In the genomic region with DNA sequence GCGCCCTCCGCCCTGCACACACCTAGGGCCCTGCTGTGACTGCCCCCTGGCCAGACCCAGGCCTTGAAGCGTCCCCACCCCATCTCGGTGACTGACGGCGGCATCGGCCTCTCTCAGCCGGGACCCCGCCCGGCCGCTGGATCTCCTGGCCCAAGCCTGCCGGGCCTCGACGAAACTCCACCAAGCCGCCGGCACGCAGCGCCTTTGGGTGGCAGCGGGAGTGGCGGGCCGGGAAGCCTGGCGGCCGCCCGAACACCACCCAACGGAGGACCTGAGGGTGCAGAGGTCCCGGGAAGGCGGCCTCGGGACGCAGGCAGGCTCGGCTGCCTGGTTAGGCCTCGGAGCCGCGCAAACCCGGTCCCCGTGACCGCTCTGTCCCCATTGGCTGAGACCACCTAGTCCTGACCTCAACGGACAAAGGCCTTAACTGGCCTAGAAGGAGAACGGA, we compare ENCODE assay signal across 26 cellular contexts. TPM values are rescaled to one million over a fixed set of nuclear protein-coding genes. Genes with fewer than 3 reads are reported as not detected.
DNase-seq lines count a peak whose midpoint lies in the region; ATAC-seq, FAIRE-seq and TF ChIP-seq lines count a peak whose summit lies in the region.
"Had no signal": no experiment of that assay in that cellular context is flagged by ENCODE, and none has a peak within 500 bp of the region (broad histone marks: within the 10 kb centered on the region; RNA-seq: fewer than 3 reads in every experiment).

No MANE protein-coding gene starts in this region.

- dilution Hi-C loops in endothelial cell of umbilical vein (cut with MboI; ENCODE audit: extremely low pct_ligation_motif_present, low sequenced_read_pairs), result no loop called here

- DNase-seq in endothelial cell of umbilical vein (ENCODE audit: low read depth, low spot score) (no peak), mesenchymal stem cell (no peak), spleen (peak; percentile 71), psoas muscle (no peak)
- DNase-seq in activated CD4-positive, CD25-positive, alpha-beta regulatory T cell treated with anti-CD3 and anti-CD28 coated beads, Interleukin-2, amount 50 U/mL, for 72 hours, result no peak
- DNase-seq: BE2C; CD4-positive, CD25-positive, alpha-beta regulatory T cell; EL; Karpas-422; MV-4-11; NCI-H1105 treated with DMSO at 0.1 percent for 48 hours; NCI-H2029 treated with DMSO at 0.1 percent for 48 hours; NCI-H226; NCI-H524; NCI-H774; NK-92 treated with Interleukin-12 subunit alpha and Interleukin-12 subunit beta, amount 100 ng/mL, for 24 hours; SHP77 treated with DMSO at 0.1 percent for 48 hours had no signal

- H4K8ac ChIP-seq in mesenchymal stem cell (ENCODE audit: low read length), result no peak overlapping the region

- intact Hi-C loops in endothelial cell of umbilical vein (cut with micrococcal nuclease) (no loop called here), spleen (cut with DNase I; ENCODE audit: low total_unique reads) (no loop called here), psoas muscle (cut with DNase I) (loop anchor here in 1 of 2 donors (10.0 kb wide), 1 partner anchor 62 kb away; no protein-coding TSS in a partner anchor)

- H4K91ac ChIP-seq in mesenchymal stem cell (ENCODE audit: low read length), result no peak overlapping the region

- H3K9me3 ChIP-seq in HUES6 (ENCODE audit: control insufficient read depth, insufficient read depth, low read depth, low read length) (no peaks in the 10 kb centered on the region), endothelial cell of umbilical vein (replicated peaks; ENCODE audit: control insufficient read depth, insufficient read depth, low read length) (no peaks in the 10 kb centered on the region), mesenchymal stem cell (ENCODE audit: control insufficient read depth, low read length) (no peaks in the 10 kb centered on the region), spleen (no peaks in the 10 kb centered on the region), psoas muscle (no peaks in the 10 kb centered on the region)
- H3K9me3 ChIP-seq: BE2C had no signal

- H2BK120ac ChIP-seq in mesenchymal stem cell (ENCODE audit: low read depth, low read length), result no peak overlapping the region

- H3K27me3 ChIP-seq in HUES6 (ENCODE audit: control insufficient read depth, insufficient read depth, low read length) (no peaks in the 10 kb centered on the region; the same call in 1 of the 2 replicates), endothelial cell of umbilical vein (ENCODE audit: control insufficient read depth in 2 of 2, insufficient read depth in 2 of 2, low read length in 2 of 2) (peaks cover 18 to 27% of the 10 kb centered on the region in 2 experiments), mesenchymal stem cell (ENCODE audit: control insufficient read depth in 1 of 2, insufficient read depth in 1 of 2, low read length in 2 of 2) (peaks cover 0 to 16% of the 10 kb centered on the region in 2 experiments), spleen (replicated peaks in 1 of 7) (peaks cover 0 to 26% (median 13%) of the 10 kb centered on the region in 7 donors), psoas muscle (ENCODE audit: insufficient read depth in 3 of 3, low read length in 2 of 3) (peaks cover 2 to 16% (median 3%) of the 10 kb centered on the region in 3 donors)
- H3K27me3 ChIP-seq: BE2C had no signal

- H3K18ac ChIP-seq in mesenchymal stem cell (ENCODE audit: low read depth in 1 of 2, low read length in 2 of 2), result no peak overlapping the region

- no peak overlapping the region for H2BK15ac ChIP-seq in mesenchymal stem cell (ENCODE audit: low read depth, poor library complexity, severe bottlenecking)

- ATAC-seq in psoas muscle (no peak), HG03108 (IDR thresholded peaks at IDR 0.05; ENCODE audit: unreplicated experiment) (no peak), GM18517 (IDR thresholded peaks at IDR 0.05; ENCODE audit: unreplicated experiment) (no peak)
- ATAC-seq: HCT116 had no signal

- H3K4me1 ChIP-seq in HUES6 (ENCODE audit: control insufficient read depth, insufficient read depth, low read length), result no peaks in the 10 kb centered on the region
- no peaks in the 10 kb centered on the region for H3K4me1 ChIP-seq in endothelial cell of umbilical vein (ENCODE audit: control insufficient read depth, extremely low read depth, insufficient read depth, low read length)
- H3K4me1 ChIP-seq in mesenchymal stem cell (ENCODE audit: control insufficient read depth, insufficient read depth, low read depth, low read length), result no peaks in the 10 kb centered on the region
- no peaks in the 10 kb centered on the region for H3K4me1 ChIP-seq in spleen
- no peaks in the 10 kb centered on the region for H3K4me1 ChIP-seq in psoas muscle
- H3K4me1 ChIP-seq: BE2C had no signal

- no peak overlapping the region for H3K14ac ChIP-seq in mesenchymal stem cell (ENCODE audit: low read length in 2 of 2)

- H3K4me2 ChIP-seq in endothelial cell of umbilical vein (ENCODE audit: insufficient read depth, low read length), result no peak overlapping the region
- no peak overlapping the region for H3K4me2 ChIP-seq in mesenchymal stem cell (ENCODE audit: low read length, poor library complexity, severe bottlenecking)

- no peak for TF ChIP-seq CTCF in endothelial cell of umbilical vein (IDR thresholded peaks at IDR 0.05; ENCODE audit: extremely low read depth in 1 of 2, insufficient read depth in 1 of 2, low read depth in 1 of 2, low read length in 2 of 2)
- no peak for TF ChIP-seq CTCF in spleen (IDR thresholded peaks at IDR 0.05 in 8 of 11, conservative IDR thresholded peaks at IDR 0.05 in 3 of 11)
- TF ChIP-seq CTCF in psoas muscle (IDR thresholded peaks at IDR 0.05), result no peak

- TF ChIP-seq POLR2A in endothelial cell of umbilical vein (IDR thresholded peaks at IDR 0.05; ENCODE audit: low read depth, low read length) (no peak), spleen (IDR thresholded peaks at IDR 0.05) (no peak)

- WGBS in mesenchymal stem cell, result 68% methylated on average over 38 of the region's 38 CpGs
- 31 to 44% (median 41%) methylated on average over 9 to 38 of the region's 38 CpGs for WGBS in spleen, 5 donors
- 23 to 27% (median 24%) methylated on average over 37 to 38 of the region's 38 CpGs for WGBS in psoas muscle, 3 donors

- FAIRE-seq in endothelial cell of umbilical vein (lab: Jason Lieb, UNC), result no peak
- FAIRE-seq: HTR-8/SVneo had no signal

- no peaks in the 10 kb centered on the region for H3K79me1 ChIP-seq in mesenchymal stem cell (replicated peaks; ENCODE audit: low read length, poor library complexity, severe bottlenecking)

- no peak overlapping the region for H2AK5ac ChIP-seq in mesenchymal stem cell (ENCODE audit: low read length, severe bottlenecking)

- no peak overlapping the region for H3K27ac ChIP-seq in HUES6 (ENCODE audit: low read depth, low read length)
- H3K27ac ChIP-seq in endothelial cell of umbilical vein (ENCODE audit: insufficient read depth, low read depth, low read length), result no peak overlapping the region
- no peak overlapping the region for H3K27ac ChIP-seq in mesenchymal stem cell (ENCODE audit: low read length, poor library complexity, severe bottlenecking)
- no peak overlapping the region for H3K27ac ChIP-seq in spleen
- no peak overlapping the region for H3K27ac ChIP-seq in psoas muscle
- H3K27ac ChIP-seq: RWPE1 had no signal

- H3K79me2 ChIP-seq in endothelial cell of umbilical vein (ENCODE audit: control insufficient read depth, insufficient read depth, low read length), result no peaks in the 10 kb centered on the region

- H3K4ac ChIP-seq in mesenchymal stem cell (ENCODE audit: low read depth in 1 of 2, low read length in 2 of 2), result no peak overlapping the region

- H3K9ac ChIP-seq in HUES6 (ENCODE audit: low read length), result no peak overlapping the region
- H3K9ac ChIP-seq in endothelial cell of umbilical vein (replicated peaks; ENCODE audit: extremely low read depth, insufficient read depth, low read length), result no peak overlapping the region
- no peak overlapping the region for H3K9ac ChIP-seq in mesenchymal stem cell (ENCODE audit: low read length)

- H3K4me3 ChIP-seq in HUES6 (ENCODE audit: low read depth, low read length), result peak overlapping the region; percentile 39; the same call in 1 of the 2 replicates
- no peak overlapping the region for H3K4me3 ChIP-seq in endothelial cell of umbilical vein (replicated peaks in 1 of 3; ENCODE audit: insufficient read depth in 1 of 3, low read depth in 1 of 3, low read length in 3 of 3)
- H3K4me3 ChIP-seq in mesenchymal stem cell (ENCODE audit: insufficient read depth in 1 of 2, low read depth in 1 of 2, low read length in 2 of 2), result no peak overlapping the region
- H3K4me3 ChIP-seq in spleen, result no peak overlapping the region
- no peak overlapping the region for H3K4me3 ChIP-seq in psoas muscle

- H2BK5ac ChIP-seq in mesenchymal stem cell (ENCODE audit: low read depth, low read length, poor library complexity, severe bottlenecking), result no peak overlapping the region

- CTCF ChIA-PET in endothelial cell of umbilical vein (lab: Charles Lee), result no interaction called here

- H3K23ac ChIP-seq in mesenchymal stem cell (ENCODE audit: low read length in 2 of 2), result no peak overlapping the region

- no TSS peak for BruUV-seq in endothelial cell of umbilical vein (replicated peaks; lab: Mats Ljungman, UMichigan)

- POLR2A ChIA-PET in endothelial cell of umbilical vein (lab: Charles Lee), result no interaction called here

- H3K9me1 ChIP-seq in endothelial cell of umbilical vein (replicated peaks; ENCODE audit: control insufficient read depth, extremely low read depth, insufficient read depth, low read length), result no peaks in the 10 kb centered on the region

- no peaks in the 10 kb centered on the region for H4K20me1 ChIP-seq in endothelial cell of umbilical vein (replicated peaks; ENCODE audit: control insufficient read depth, extremely low read depth, insufficient read depth, low read length)

- no peak overlapping the region for H2BK12ac ChIP-seq in mesenchymal stem cell (ENCODE audit: low read length in 2 of 2)

- H2AFZ ChIP-seq in endothelial cell of umbilical vein (ENCODE audit: low read depth, low read length) (no peak overlapping the region), mesenchymal stem cell (ENCODE audit: low read depth, low read length) (peak overlapping the region; percentile 8)

- H3K36me3 ChIP-seq in HUES6 (ENCODE audit: control insufficient read depth, insufficient read depth, low read length) (no peaks in the 10 kb centered on the region), endothelial cell of umbilical vein (ENCODE audit: control insufficient read depth in 2 of 2, extremely low read depth in 1 of 2, insufficient read depth in 2 of 2, low read length in 2 of 2) (no peaks in the 10 kb centered on the region), mesenchymal stem cell (ENCODE audit: control insufficient read depth in 1 of 2, insufficient read depth in 2 of 2, low read depth in 1 of 2, low read length in 2 of 2) (no peaks in the 10 kb centered on the region), spleen (no peaks in the 10 kb centered on the region), psoas muscle (ENCODE audit: insufficient read depth in 1 of 2, low read depth in 1 of 2) (no peaks in the 10 kb centered on the region)
- H3K36me3 ChIP-seq: BE2C had no signal

RNA-seq across cellular contexts. Expression of a gene that starts 12.0 kb away (rescaled TPM):
- total RNA-seq in endothelial cell of umbilical vein, result 43.5 and 51.7 TPM in 2 replicates
- polyA plus RNA-seq in endothelial cell of umbilical vein, result 27.0 and 30.7 TPM in 2 replicates
- 24.7 and 27.1 TPM in 2 replicates for polyA plus RNA-seq in endothelial cell of umbilical vein (2011; cell fraction: cytosol; rRNA removed)
- polyA plus RNA-seq in endothelial cell of umbilical vein (2011; cell fraction: nucleus; rRNA removed), result 9.0 and 13.4 TPM in 2 replicates
- 16.9 and 21.6 TPM in 2 replicates for polyA plus RNA-seq in endothelial cell of umbilical vein (2012)
- 50.7 and 53.2 TPM in 2 replicates for polyA minus RNA-seq in endothelial cell of umbilical vein
- polyA minus RNA-seq in endothelial cell of umbilical vein (2011; cell fraction: cytosol; rRNA and poly(A)+ RNA removed), result 52.7 TPM
- 9.1 and 14.0 TPM in 2 replicates for polyA minus RNA-seq in endothelial cell of umbilical vein (2011; cell fraction: nucleus; rRNA and poly(A)+ RNA removed)
- polyA plus RNA-seq in mesenchymal stem cell (2013, experiment 1 of 2), result 174 TPM
- 170 TPM for polyA plus RNA-seq in mesenchymal stem cell (2013, experiment 2 of 2)
- total RNA-seq in spleen, result 1 to 10 TPM; 3.1 to 7.3 (median 5.8) TPM
- 1 to 10 TPM; 1.5 to 3.2 (median 2.0) TPM for polyA plus RNA-seq in spleen
- 10 to 100 TPM in 2 of 4 donors, 1 to 10 TPM in 2; 3.9 to 13.5 (median 9.0) TPM for total RNA-seq in psoas muscle
- polyA plus RNA-seq in psoas muscle, result 1 to 10 TPM; 4.0 to 9.0 (median 6.2) TPM

RNA-seq across cellular contexts. Expression of a gene that starts 28.3 kb away (rescaled TPM):
- total RNA-seq in endothelial cell of umbilical vein (36.3 and 45.0 TPM in 2 replicates), spleen (10 to 100 TPM; 28.4 to 52.2 (median 31.1) TPM), psoas muscle (1 to 10 TPM; 4.4 to 8.7 (median 5.4) TPM)
- polyA plus RNA-seq in endothelial cell of umbilical vein (19.2 and 26.5 TPM in 2 replicates), spleen (10 to 100 TPM; 46.8 to 52.8 (median 52.1) TPM), psoas muscle (10 to 100 TPM in 1 of 3 donors, 1 to 10 TPM in 2; 6.3 to 32.1 (median 8.7) TPM)
- polyA plus RNA-seq in endothelial cell of umbilical vein (2011; cell fraction: cytosol; rRNA removed), result 29.0 and 34.7 TPM in 2 replicates
- polyA plus RNA-seq in endothelial cell of umbilical vein (2011; cell fraction: nucleus; rRNA removed), result 64.3 and 72.0 TPM in 2 replicates
- polyA plus RNA-seq in endothelial cell of umbilical vein (2012), result 53.7 and 59.8 TPM in 2 replicates
- polyA minus RNA-seq in endothelial cell of umbilical vein, result 11.3 and 18.4 TPM in 2 replicates
- polyA minus RNA-seq in endothelial cell of umbilical vein (2011; cell fraction: cytosol; rRNA and poly(A)+ RNA removed), result 7.7 TPM
- polyA minus RNA-seq in endothelial cell of umbilical vein (2011; cell fraction: nucleus; rRNA and poly(A)+ RNA removed), result 13.6 and 20.6 TPM in 2 replicates
- polyA plus RNA-seq in mesenchymal stem cell (2013, experiment 1 of 2), result 71.7 TPM
- polyA plus RNA-seq in mesenchymal stem cell (2013, experiment 2 of 2), result 73.0 TPM

RNA-seq across cellular contexts. Expression of a gene that starts 28.6 kb away (rescaled TPM):
- total RNA-seq in endothelial cell of umbilical vein (79.5 and 89.6 TPM in 2 replicates), spleen (100 to 1,000 TPM in 4 of 7 donors, 10 to 100 TPM in 3; 83.8 to 154 (median 108) TPM), psoas muscle (10 to 100 TPM; 23.3 to 32.6 (median 30.2) TPM)
- polyA plus RNA-seq in endothelial cell of umbilical vein (85.7 and 101 TPM in 2 replicates), spleen (10 to 100 TPM; 15.2 to 34.2 (median 16.3) TPM), psoas muscle (10 to 100 TPM; 13.0 to 21.3 (median 14.7) TPM)
- polyA plus RNA-seq in endothelial cell of umbilical vein (2011; cell fraction: cytosol; rRNA removed), result 71.6 and 78.1 TPM in 2 replicates
- 127 and 149 TPM in 2 replicates for polyA plus RNA-seq in endothelial cell of umbilical vein (2011; cell fraction: nucleus; rRNA removed)
- polyA plus RNA-seq in endothelial cell of umbilical vein (2012), result 76.8 and 87.4 TPM in 2 replicates
- polyA minus RNA-seq in endothelial cell of umbilical vein, result 176 and 200 TPM in 2 replicates
- polyA minus RNA-seq in endothelial cell of umbilical vein (2011; cell fraction: cytosol; rRNA and poly(A)+ RNA removed), result 50.8 TPM
- 68.3 and 109 TPM in 2 replicates for polyA minus RNA-seq in endothelial cell of umbilical vein (2011; cell fraction: nucleus; rRNA and poly(A)+ RNA removed)
- 49.4 TPM for polyA plus RNA-seq in mesenchymal stem cell (2013, experiment 1 of 2)
- polyA plus RNA-seq in mesenchymal stem cell (2013, experiment 2 of 2), result 49.9 TPM

RNA-seq across cellular contexts. Expression of a gene that starts 50.3 kb away (rescaled TPM):
- total RNA-seq in endothelial cell of umbilical vein (81.0 and 85.2 TPM in 2 replicates), spleen (10 to 100 TPM; 45.6 to 62.6 (median 49.0) TPM), psoas muscle (100 to 1,000 TPM; 182 to 206 (median 190) TPM)
- polyA plus RNA-seq in endothelial cell of umbilical vein (82.6 and 90.3 TPM in 2 replicates), spleen (10 to 100 TPM; 27.8 to 47.1 (median 38.7) TPM), psoas muscle (100 to 1,000 TPM; 172 to 299 (median 204) TPM)
- 82.3 and 91.8 TPM in 2 replicates for polyA plus RNA-seq in endothelial cell of umbilical vein (2011; cell fraction: cytosol; rRNA removed)
- polyA plus RNA-seq in endothelial cell of umbilical vein (2011; cell fraction: nucleus; rRNA removed), result 47.2 and 50.1 TPM in 2 replicates
- polyA plus RNA-seq in endothelial cell of umbilical vein (2012), result 95.9 and 115 TPM in 2 replicates
- polyA minus RNA-seq in endothelial cell of umbilical vein, result 77.3 and 80.7 TPM in 2 replicates
- 86.2 TPM for polyA minus RNA-seq in endothelial cell of umbilical vein (2011; cell fraction: cytosol; rRNA and poly(A)+ RNA removed)
- 16.5 and 17.9 TPM in 2 replicates for polyA minus RNA-seq in endothelial cell of umbilical vein (2011; cell fraction: nucleus; rRNA and poly(A)+ RNA removed)
- polyA plus RNA-seq in mesenchymal stem cell (2013, experiment 1 of 2), result 67.8 TPM
- 67.2 TPM for polyA plus RNA-seq in mesenchymal stem cell (2013, experiment 2 of 2)

RNA-seq across cellular contexts. Expression of a gene that starts 58.0 kb away (rescaled TPM):
- total RNA-seq in endothelial cell of umbilical vein (not detected in 2 replicates), spleen (not detected), psoas muscle (not detected)
- polyA plus RNA-seq in endothelial cell of umbilical vein (not detected in 2 replicates), spleen (not detected), psoas muscle (not detected)
- not detected in 2 replicates for polyA plus RNA-seq in endothelial cell of umbilical vein (2011; cell fraction: cytosol; rRNA removed)
- not detected in 2 replicates for polyA plus RNA-seq in endothelial cell of umbilical vein (2011; cell fraction: nucleus; rRNA removed)
- polyA plus RNA-seq in endothelial cell of umbilical vein (2012), result not detected in 2 replicates
- not detected in 2 replicates for polyA minus RNA-seq in endothelial cell of umbilical vein
- not detected for polyA minus RNA-seq in endothelial cell of umbilical vein (2011; cell fraction: cytosol; rRNA and poly(A)+ RNA removed)
- not detected in 2 replicates for polyA minus RNA-seq in endothelial cell of umbilical vein (2011; cell fraction: nucleus; rRNA and poly(A)+ RNA removed)
- not detected for polyA plus RNA-seq in mesenchymal stem cell (2013, experiment 1 of 2)
- polyA plus RNA-seq in mesenchymal stem cell (2013, experiment 2 of 2), result not detected
- total RNA-seq: A673; CD4-positive, CD25-positive, alpha-beta regulatory T cell; M059J had no signal
- polyA plus RNA-seq: CD4-positive, CD25-positive, alpha-beta regulatory T cell; IgD-negative memory B cell had no signal
